In genomic region chr10:131090761-131091661, GRCh38 we compare ENCODE assay signal across 17 cellular contexts.
DNase-seq lines count a peak whose midpoint lies in the region; ATAC-seq, FAIRE-seq and TF ChIP-seq lines count a peak whose summit lies in the region.
"Had no signal": no experiment of that assay in that cellular context is flagged by ENCODE, and none has a peak within 500 bp of the region (broad histone marks: within the 10 kb centered on the region; RNA-seq: fewer than 3 reads in every experiment).

No MANE protein-coding gene starts in this region.

- H4K91ac ChIP-seq in H1 (replicated peaks; ENCODE audit: insufficient read length, low read length) = no peak overlapping the region

- H3K4me2 ChIP-seq in H1 (ENCODE audit: insufficient read depth in 1 of 2, low read depth in 2 of 2, low read length in 2 of 2) (no peak overlapping the region), mesendoderm (ENCODE audit: low read length) (no peak overlapping the region)
- H3K4me2 ChIP-seq: neural progenitor cell had no signal

- peak overlapping the region; percentile 61 for H2BK15ac ChIP-seq in H1 (ENCODE audit: low read length)
- H2BK15ac ChIP-seq in mesendoderm (replicated peaks; ENCODE audit: low read depth) = no peak overlapping the region

- H3K56ac ChIP-seq in H1 (replicated peaks; ENCODE audit: insufficient read length, low read depth, low read length) (no peak overlapping the region), mesendoderm (ENCODE audit: low read length) (no peak overlapping the region)

- no peak for FAIRE-seq in H1 (lab: Jason Lieb, UNC)
- FAIRE-seq: colon, HepG2 had no signal

- H4K20me1 ChIP-seq in H1 (replicated peaks in 1 of 2; ENCODE audit: control insufficient read depth in 1 of 2, insufficient read depth in 2 of 2, low read length in 2 of 2) = no peaks in the 10 kb centered on the region

- TF ChIP-seq EP300 in H1 (IDR thresholded peaks at IDR 0.05; ENCODE audit: borderline replicate concordance in 1 of 2, low read depth in 2 of 2, low read length in 2 of 2) = no peak

- H3K36me3 ChIP-seq in H1 (ENCODE audit: control insufficient read depth in 2 of 4, insufficient read depth in 4 of 4, low read length in 3 of 4) (no peaks in the 10 kb centered on the region), mesendoderm (ENCODE audit: control insufficient read depth, insufficient read depth, low read length) (no peaks in the 10 kb centered on the region)
- H3K36me3 ChIP-seq: gastroesophageal sphincter, neural progenitor cell, thoracic aorta had no signal

- H4K5ac ChIP-seq in H1 (ENCODE audit: insufficient read length, low read depth, low read length) = no peak overlapping the region
- no peak overlapping the region for H4K5ac ChIP-seq in mesendoderm (ENCODE audit: low read length)

- ATAC-seq in HG03045 (IDR thresholded peaks at IDR 0.05; ENCODE audit: unreplicated experiment) (no peak), HG02973 (IDR thresholded peaks at IDR 0.05; ENCODE audit: unreplicated experiment) (no peak)
- ATAC-seq: gastroesophageal sphincter, HepG2 had no signal

- 0 out of 2 replicates have a peak overlapping the region, but pooled peaks have one; percentile 72 for H2BK20ac ChIP-seq in H1 (ENCODE audit: low read length)

- H2AFZ ChIP-seq in H1 (ENCODE audit: low read length) = no peak overlapping the region
- H2AFZ ChIP-seq: neural progenitor cell had no signal

- no peaks in the 10 kb centered on the region for H3K23me2 ChIP-seq in H1 (ENCODE audit: low read depth, low read length)

- H3K79me1 ChIP-seq in H1 (ENCODE audit: low read depth, low read length) (no peaks in the 10 kb centered on the region), mesendoderm (ENCODE audit: low read length) (no peaks in the 10 kb centered on the region)

- H3K18ac ChIP-seq in H1 (ENCODE audit: extremely low read depth, low read length) = no peak overlapping the region
- no peak overlapping the region for H3K18ac ChIP-seq in mesendoderm (ENCODE audit: low read length)

- no peak overlapping the region for H2AK5ac ChIP-seq in H1 (ENCODE audit: low read depth, low read length)
- no peak overlapping the region for H2AK5ac ChIP-seq in mesendoderm (ENCODE audit: low read length)

- no peak for TF ChIP-seq CTCF in H1 (IDR thresholded peaks at IDR 0.05; ENCODE audit: control extremely low read depth in 1 of 3, insufficient read depth in 1 of 3, low read depth in 1 of 3, low read length in 3 of 3)

- H3K27me3 ChIP-seq in H1 (replicated peaks in 1 of 4; ENCODE audit: control insufficient read depth in 3 of 4, extremely low read depth in 1 of 4, insufficient read depth in 3 of 4, low read length in 3 of 4) (no peaks in the 10 kb centered on the region), mesendoderm (ENCODE audit: insufficient read depth, low read length, poor library complexity) (no peaks in the 10 kb centered on the region)
- H3K27me3 ChIP-seq: neural progenitor cell had no signal

- no peak overlapping the region; the same call in 1 of the 2 replicates for H4K8ac ChIP-seq in H1 (ENCODE audit: extremely low read depth, insufficient read depth, low read length)
- no peak overlapping the region for H4K8ac ChIP-seq in mesendoderm (ENCODE audit: low read depth, low read length)

- TF ChIP-seq RAD21 in H1 (IDR thresholded peaks at IDR 0.05 in 1 of 2, conservative IDR thresholded peaks at IDR 0.05 in 1 of 2; ENCODE audit: low read depth in 2 of 2, low read length in 2 of 2) = no peak

- H2BK5ac ChIP-seq in H1 (ENCODE audit: low read depth, low read length) (0 out of 2 replicates have a peak overlapping the region, but pooled peaks have one; percentile 48), mesendoderm (ENCODE audit: low read length) (no peak overlapping the region)

- no peak overlapping the region for H3K14ac ChIP-seq in H1 (ENCODE audit: insufficient read length)

- H3K4ac ChIP-seq in H1 (replicated peaks; ENCODE audit: insufficient read length, low read depth, low read length) (peak overlapping the region; percentile 50), mesendoderm (ENCODE audit: low read depth, low read length) (no peak overlapping the region)

- H3K9me3 ChIP-seq in H1 (ENCODE audit: insufficient read depth in 2 of 2, low read depth in 1 of 2, low read length in 1 of 2) = no peaks in the 10 kb centered on the region; a peak in 1 of 4 replicates
- H3K9me3 ChIP-seq: thoracic aorta had no signal

- H3K79me2 ChIP-seq in H1 (ENCODE audit: control insufficient read depth in 1 of 2, insufficient read depth in 2 of 2, low read length in 2 of 2) (no peaks in the 10 kb centered on the region), mesendoderm (ENCODE audit: control insufficient read depth, insufficient read depth, low read length) (no peaks in the 10 kb centered on the region)

- WGBS in H1 (ENCODE audit: extremely low coverage in 1 of 2, insufficient coverage in 1 of 2, insufficient read length in 1 of 2, insufficient replicate concordance in 2 of 2, low coverage in 1 of 2, low lambda C conversion rate in 2 of 2, missing lambda C conversion rate in 1 of 2), 2 experiments = 87% methylated on average over 17 of the region's 17 CpGs; no CpG with 5 or more reads in 1 of the 2 experiments
- WGBS in mesendoderm (ENCODE audit: extremely low coverage, insufficient coverage, low lambda C conversion rate) = no CpG with 5 or more reads among the region's 17 CpGs

- H3K27ac ChIP-seq in H1 (ENCODE audit: low read depth, low read length) (no peak overlapping the region), mesendoderm (ENCODE audit: low read depth, low read length) (no peak overlapping the region)
- H3K27ac ChIP-seq: gastroesophageal sphincter, neural progenitor cell, thoracic aorta had no signal

- peak; percentile 74 for DNase-seq in COR-L47 (lab: John Stamatoyannopoulos, UW)
- DNase-seq in NCI-H1105 (lab: John Stamatoyannopoulos, UW) = peak; percentile 74
- DNase-seq in NCI-H2196 (lab: John Stamatoyannopoulos, UW; ENCODE audit: unreplicated experiment) = peak; percentile 55
- DNase-seq in H1 (ENCODE audit: low read depth in 1 of 2, low spot score in 2 of 2) = peak in 1 of 2 experiments; percentile 58
- DNase-seq in mesendoderm = no peak
- DNase-seq in AML-193 (lab: John Stamatoyannopoulos, UW) = no peak
- DNase-seq: amniotic stem cell; immature natural killer cell; stimulated activated CD4-positive, alpha-beta T cell treated with anti-CD3 and anti-CD28 coated beads, Interleukin-4, amount 100 ng/mL, for 24 hours; SW 1271 had no signal

- CTCF ChIA-PET in H1 (lab: Charles Lee; ENCODE audit: partially characterized antibody) = interaction anchor here (0.8 to 2.0 kb wide), 5 partner anchors 9 to 454 kb away, joined by 3 to 6 read pairs (median 4); no protein-coding TSS in a partner anchor

- H3K4me1 ChIP-seq in H1 (replicated peaks in 1 of 4; ENCODE audit: control insufficient read depth in 3 of 4, insufficient read depth in 4 of 4, low read length in 3 of 4) = peaks cover 0 to 16% (median 4%) of the 10 kb centered on the region in 4 experiments; a peak in 4 of 7 replicates
- peaks cover 2% of the 10 kb centered on the region for H3K4me1 ChIP-seq in mesendoderm (ENCODE audit: control insufficient read depth, low read depth, low read length)
- H3K4me1 ChIP-seq: gastroesophageal sphincter had no signal

- POLR2A ChIA-PET in H1 (lab: Charles Lee; ENCODE audit: partially characterized antibody) = interaction anchor here (1.0 kb wide), 1 partner anchor 19 kb away, joined by 3 read pairs; no protein-coding TSS in a partner anchor

- H2BK120ac ChIP-seq in H1 (replicated peaks; ENCODE audit: low read depth, low read length) (no peak overlapping the region), mesendoderm (ENCODE audit: low read depth, low read length) (no peak overlapping the region)

- peak overlapping the region; percentile 27; the same call in 1 of the 2 replicates for H2BK12ac ChIP-seq in H1 (ENCODE audit: low read depth, low read length)

- H3K23ac ChIP-seq in H1 (ENCODE audit: insufficient read length) (no peak overlapping the region), mesendoderm (ENCODE audit: low read length) (no peak overlapping the region)

- TF ChIP-seq POLR2A in H1 (IDR thresholded peaks at IDR 0.05; ENCODE audit: control extremely low read depth in 1 of 2, low read depth in 2 of 2, low read length in 2 of 2) = no peak

- no peak overlapping the region for H3K9ac ChIP-seq in H1 (replicated peaks in 1 of 4; ENCODE audit: extremely low read depth in 1 of 4, low read depth in 3 of 4, low read length in 3 of 4)
- H3K9ac ChIP-seq in mesendoderm (ENCODE audit: low read length) = no peak overlapping the region
- H3K9ac ChIP-seq: neural progenitor cell had no signal

- H3K4me3 ChIP-seq in H1 (ENCODE audit: extremely low read depth in 1 of 4, insufficient read depth in 2 of 4, low read depth in 3 of 4, low read length in 4 of 4) = no peak overlapping the region
- H3K4me3 ChIP-seq in mesendoderm (ENCODE audit: low read length) = no peak overlapping the region
- H3K4me3 ChIP-seq: gastroesophageal sphincter, neural progenitor cell, thoracic aorta had no signal

TF ChIP-seq in H1, 55 proteins besides CTCF, POLR2A, EP300 and RAD21:
- TF ChIP-seq KDM5A (IDR thresholded peaks at IDR 0.05; ENCODE audit: low read length) (no peak), MAX (IDR thresholded peaks at IDR 0.05) (no peak), E2F6 (IDR thresholded peaks at IDR 0.05) (no peak), CTBP2 (IDR thresholded peaks at IDR 0.05; ENCODE audit: borderline replicate concordance, insufficient read depth, insufficient read length, low read length) (no peak), CHD1 (IDR thresholded peaks at IDR 0.05; ENCODE audit: low read depth, low read length) (no peak), HDAC2 (IDR thresholded peaks at IDR 0.05; ENCODE audit: borderline replicate concordance in 1 of 2, low read depth in 2 of 2, low read length in 2 of 2) (no peak), CREB1 (IDR thresholded peaks at IDR 0.05) (no peak), BRCA1 (IDR thresholded peaks at IDR 0.05; ENCODE audit: low read depth, low read length) (no peak), SIN3A (conservative IDR thresholded peaks at IDR 0.05 in 1 of 2, IDR thresholded peaks at IDR 0.05 in 1 of 2; ENCODE audit: low read depth in 1 of 2, low read length in 2 of 2) (no peak), SIX5 (IDR thresholded peaks at IDR 0.05; ENCODE audit: low read depth, low read length) (no peak), FOSL1 (IDR thresholded peaks at IDR 0.05; ENCODE audit: insufficient read depth, low read depth, low read length) (no peak), RXRA (IDR thresholded peaks at IDR 0.05; ENCODE audit: insufficient read depth, low read depth, low read length) (no peak), PHF8 (conservative IDR thresholded peaks at IDR 0.05; ENCODE audit: low read depth, low read length) (no peak)
TF ChIP-seq in H1: peak in this region for 0.

Comparison
In these comparisons a context has a peak if more than half of its experiments do, and no peak if none do; other contexts are left out.
1. DNase-seq: peak in COR-L47 (single experiment), NCI-H1105 (single experiment) and NCI-H2196 (single experiment); none in mesendoderm (single experiment) and AML-193 (0 of 2).